In genomic region chr2:207868855-207869596, GRCh38 we compare ENCODE assay signal across 23 cellular contexts.
DNase-seq lines count a peak whose midpoint lies in the region; ATAC-seq and TF ChIP-seq lines count a peak whose summit lies in the region.
"Had no signal": no experiment of that assay in that cellular context is flagged by ENCODE, and none has a peak within 500 bp of the region (broad histone marks: within the 10 kb centered on the region; RNA-seq: fewer than 3 reads in every experiment).

No MANE protein-coding gene starts in this region.

- H3K27me3 Mint-ChIP-seq in chondrocyte (ENCODE audit: low read depth) (no peaks in the 10 kb centered on the region), nephron progenitor cell (ENCODE audit: low read depth, poor library complexity) (no peaks in the 10 kb centered on the region)

- H3K27ac Mint-ChIP-seq in chondrocyte (ENCODE audit: unreplicated experiment): peak overlapping the region; percentile 88
- peak overlapping the region; percentile 67 for H3K27ac Mint-ChIP-seq in nephron progenitor cell
- H3K27ac Mint-ChIP-seq: activated naive CD4-positive, alpha-beta T cell treated with anti-CD3 and anti-CD28 coated beads, Interleukin-2, amount 50 U/mL, for 72 hours; activated T-cell treated with anti-CD3 and anti-CD28 coated beads, Interleukin-2, amount 50 U/mL, for 72 hours; natural killer cell had no signal

- H3K4me1 Mint-ChIP-seq in chondrocyte (ENCODE audit: low read depth): peaks cover 22% of the 10 kb centered on the region
- H3K4me1 Mint-ChIP-seq in nephron progenitor cell: peaks cover 27% of the 10 kb centered on the region
- H3K4me1 Mint-ChIP-seq: natural killer cell had no signal

- H3K36me3 Mint-ChIP-seq in chondrocyte (ENCODE audit: low read depth) (peaks cover 1% of the 10 kb centered on the region), nephron progenitor cell (ENCODE audit: low read depth) (no peaks in the 10 kb centered on the region)
- H3K36me3 Mint-ChIP-seq: activated naive CD4-positive, alpha-beta T cell treated with anti-CD3 and anti-CD28 coated beads, Interleukin-2, amount 50 U/mL, for 72 hours; natural killer cell had no signal

- in situ Hi-C loops in Caki2 (cut with HindIII; ENCODE audit: low pct_unique_long_range_greater_than_20kb, low sequenced_read_pairs): no loop called here

- TF ChIP-seq CTCF in chondrocyte (IDR thresholded peaks at IDR 0.05) (no peak), nephron progenitor cell (IDR thresholded peaks at IDR 0.05) (no peak)

- no peak overlapping the region for H3K4me3 Mint-ChIP-seq in chondrocyte (ENCODE audit: unreplicated experiment)
- no peak overlapping the region for H3K4me3 Mint-ChIP-seq in nephron progenitor cell
- H3K4me3 Mint-ChIP-seq: activated T-cell treated with anti-CD3 and anti-CD28 coated beads, Interleukin-2, amount 50 U/mL, for 72 hours; natural killer cell had no signal

- H3K9me3 Mint-ChIP-seq in chondrocyte (ENCODE audit: low read depth) (no peaks in the 10 kb centered on the region), nephron progenitor cell (no peaks in the 10 kb centered on the region)
- H3K9me3 Mint-ChIP-seq: activated naive CD4-positive, alpha-beta T cell treated with anti-CD3 and anti-CD28 coated beads, Interleukin-2, amount 50 U/mL, for 72 hours; activated T-cell treated with anti-CD3 and anti-CD28 coated beads, Interleukin-2, amount 50 U/mL, for 72 hours; natural killer cell had no signal

- peak; percentile 30 for DNase-seq in Caki2 (ENCODE audit: low read depth)
- DNase-seq in chondrocyte (ENCODE audit: low spot score): no peak
- no peak for DNase-seq in nephron progenitor cell
- DNase-seq in central memory CD4-positive, alpha-beta T cell: no peak
- no peak for DNase-seq in NCI-H2227 treated with DMSO at 0.1 percent for 48 hours (lab: John Stamatoyannopoulos, UW)
- no peak for DNase-seq in H4 (ENCODE audit: low spot score)
- DNase-seq: activated CD8-positive, alpha-beta memory T cell treated with anti-CD3 and anti-CD28 coated beads for 24 hours; activated T-cell treated with anti-CD3 and anti-CD28 coated beads, Interleukin-2, amount 50 U/mL, for 72 hours; cortex of kidney; DMS79 treated with DMSO at 0.1 percent for 48 hours; H7; hippocampal formation; islet precursor cell; natural killer cell; NCI-H774; stimulated activated CD4-positive, alpha-beta T cell treated with anti-CD3 and anti-CD28 coated beads, Interleukin-2, amount 100 ng/mL, for 48 hours; stomach; T-helper 9 cell; upper lobe of right lung had no signal

- ATAC-seq in HG03354 (IDR thresholded peaks at IDR 0.05; ENCODE audit: poor library complexity, severe bottlenecking, unreplicated experiment) (peak; percentile 46), GM21367 (IDR thresholded peaks at IDR 0.05; ENCODE audit: unreplicated experiment) (no peak)
- ATAC-seq: activated naive CD4-positive, alpha-beta T cell treated with anti-CD3 and anti-CD28 coated beads, Interleukin-2, amount 50 U/mL, for 72 hours; activated T-cell treated with anti-CD3 and anti-CD28 coated beads, Interleukin-2, amount 50 U/mL, for 72 hours; natural killer cell; Panc1 had no signal
